ENCODE assay signal across 13 cellular contexts in genomic region chr13:26017932-26018690, GRCh38. TPM values are rescaled to one million over a fixed set of nuclear protein-coding genes. Genes with fewer than 3 reads are reported as not detected.
DNase-seq lines count a peak whose midpoint lies in the region; ATAC-seq and TF ChIP-seq lines count a peak whose summit lies in the region.
"Had no signal": no experiment of that assay in that cellular context is flagged by ENCODE, and none has a peak within 500 bp of the region (broad histone marks: within the 10 kb centered on the region; RNA-seq: fewer than 3 reads in every experiment).

No MANE protein-coding gene starts in this region.

- no peak overlapping the region for H2AFZ ChIP-seq in neuronal stem cell (ENCODE audit: low read length)

- DNase-seq in CD8-positive, alpha-beta T cell, result no peak
- DNase-seq in M059J (ENCODE audit: low read depth), result peak; percentile 61
- no peak for DNase-seq in dorsolateral prefrontal cortex
- DNase-seq in neuronal stem cell (ENCODE audit: low spot score), result no peak
- no peak for DNase-seq in esophagus muscularis mucosa (ENCODE audit: extremely low spot score)
- DNase-seq in Ammon's horn (ENCODE audit: low spot score), result no peak
- no peak for DNase-seq in GDM1 (lab: John Stamatoyannopoulos, UW)
- DNase-seq: NCI-H1048 had no signal

- H2BK12ac ChIP-seq in neuronal stem cell (ENCODE audit: low read length), result peak overlapping the region; percentile 36

- no peak overlapping the region for H3K9ac ChIP-seq in neuronal stem cell (ENCODE audit: low read depth, low read length, poor library complexity)

- peak overlapping the region; percentile 26 for H2BK120ac ChIP-seq in neuronal stem cell (ENCODE audit: low read depth, low read length)

- no peak overlapping the region for H2BK5ac ChIP-seq in neuronal stem cell (ENCODE audit: low read length)

- H3K27me3 Mint-ChIP-seq in CD8-positive, alpha-beta T cell (ENCODE audit: low read depth), result no peaks in the 10 kb centered on the region

- H4K91ac ChIP-seq in neuronal stem cell (ENCODE audit: low read depth, low read length, poor library complexity), result no peak overlapping the region

- H3K4me3 ChIP-seq in CD8-positive, alpha-beta T cell (ENCODE audit: low read depth, low read length), result no peak overlapping the region
- H3K4me3 ChIP-seq in dorsolateral prefrontal cortex (no peak overlapping the region), neuronal stem cell (ENCODE audit: low read length in 2 of 2) (no peak overlapping the region), esophagus muscularis mucosa (no peak overlapping the region)
- H3K4me3 ChIP-seq: prostate gland, SK-N-MC had no signal

- H3K4me1 ChIP-seq in CD8-positive, alpha-beta T cell (ENCODE audit: insufficient read depth, low read length), result peaks cover 18% of the 10 kb centered on the region
- peaks cover 0 to 9% of the 10 kb centered on the region in 2 donors for H3K4me1 ChIP-seq in neuronal stem cell (ENCODE audit: control insufficient read depth in 2 of 2, insufficient read depth in 1 of 2, low read depth in 1 of 2, low read length in 2 of 2)
- peaks cover 0 to 9% (median 3%) of the 10 kb centered on the region in 4 donors for H3K4me1 ChIP-seq in esophagus muscularis mucosa

- no peak overlapping the region for H3K4me3 Mint-ChIP-seq in CD8-positive, alpha-beta T cell
- H3K4me3 Mint-ChIP-seq: WTC11 had no signal

- peak overlapping the region; percentile 33 for H2BK15ac ChIP-seq in neuronal stem cell (ENCODE audit: low read length)

- peaks cover 13% of the 10 kb centered on the region for H3K36me3 ChIP-seq in CD8-positive, alpha-beta T cell (ENCODE audit: insufficient read depth, low read length)
- H3K36me3 ChIP-seq in neuronal stem cell (replicated peaks in 1 of 2; ENCODE audit: control insufficient read depth in 2 of 2, insufficient read depth in 2 of 2, low read length in 2 of 2), result no peaks in the 10 kb centered on the region
- H3K36me3 ChIP-seq in esophagus muscularis mucosa, result no peaks in the 10 kb centered on the region
- H3K36me3 ChIP-seq: prostate gland had no signal

- peak overlapping the region; percentile 21 for H3K27ac ChIP-seq in CD8-positive, alpha-beta T cell (ENCODE audit: low read depth, low read length)
- peak overlapping the region in 50 of 59 donors; percentile 19 to 88 (median 76) for H3K27ac ChIP-seq in dorsolateral prefrontal cortex
- H3K27ac ChIP-seq in neuronal stem cell (replicated peaks; ENCODE audit: low read length), result no peak overlapping the region
- H3K27ac ChIP-seq in esophagus muscularis mucosa (replicated peaks in 1 of 4), result no peak overlapping the region
- H3K27ac ChIP-seq: prostate gland, SK-N-MC had no signal

- no peak overlapping the region for H3K23ac ChIP-seq in neuronal stem cell (ENCODE audit: low read depth, low read length, poor library complexity)

- peak overlapping the region; percentile 57 for H3K18ac ChIP-seq in neuronal stem cell (ENCODE audit: low read length)

- peak overlapping the region; percentile 96 for H3K27ac Mint-ChIP-seq in CD8-positive, alpha-beta T cell
- H3K27ac Mint-ChIP-seq: WTC11 had no signal

- H4K8ac ChIP-seq in neuronal stem cell (ENCODE audit: low read depth, low read length), result no peak overlapping the region

- no peak overlapping the region for H3K14ac ChIP-seq in neuronal stem cell (ENCODE audit: low read length)

- POLR2A ChIA-PET in CD8-positive, alpha-beta T cell (lab: Charles Lee), result interaction anchor here (0.8 to 1.2 kb wide), 2 partner anchors 11 to 36 kb away, joined by 3 read pairs; no protein-coding TSS in a partner anchor

- peak overlapping the region; percentile 20 for H2AK5ac ChIP-seq in neuronal stem cell (ENCODE audit: low read depth, low read length)

- no peaks in the 10 kb centered on the region for H3K79me1 ChIP-seq in neuronal stem cell (ENCODE audit: low read depth, low read length)

- H3K9me3 Mint-ChIP-seq in CD8-positive, alpha-beta T cell, result no peaks in the 10 kb centered on the region
- H3K9me3 Mint-ChIP-seq: WTC11 had no signal

- H3K9me3 ChIP-seq in CD8-positive, alpha-beta T cell (ENCODE audit: low read length), result no peaks in the 10 kb centered on the region
- H3K9me3 ChIP-seq in neuronal stem cell (replicated peaks in 1 of 2; ENCODE audit: control insufficient read depth in 2 of 2, insufficient read depth in 1 of 2, low read depth in 1 of 2, low read length in 2 of 2) (no peaks in the 10 kb centered on the region), esophagus muscularis mucosa (no peaks in the 10 kb centered on the region)
- H3K9me3 ChIP-seq: prostate gland had no signal

- no peak overlapping the region for H3K4ac ChIP-seq in neuronal stem cell (ENCODE audit: low read length)

- no peak for TF ChIP-seq CTCF in CD8-positive, alpha-beta T cell (IDR thresholded peaks at IDR 0.05)
- TF ChIP-seq CTCF in dorsolateral prefrontal cortex (IDR thresholded peaks at IDR 0.05 in 54 of 56, conservative IDR thresholded peaks at IDR 0.05 in 2 of 56; ENCODE audit: low read depth in 1 of 56, partially characterized antibody in 56 of 56) (no peak), esophagus muscularis mucosa (IDR thresholded peaks at IDR 0.05) (no peak)

- CTCF ChIA-PET in CD8-positive, alpha-beta T cell (lab: Charles Lee), result interaction anchor here (0.9 to 1.1 kb wide), 2 partner anchors 25 to 34 kb away, joined by 3 read pairs; no protein-coding TSS in a partner anchor

- WGBS in neuronal stem cell (ENCODE audit: extremely low coverage in 2 of 2, insufficient read length in 2 of 2, insufficient replicate concordance in 1 of 2), 2 donors, result no CpG with 5 or more reads among the region's 6 CpGs
- 78% methylated on average over 6 of the region's 6 CpGs for WGBS in esophagus muscularis mucosa

- TF ChIP-seq EP300 in esophagus muscularis mucosa (IDR thresholded peaks at IDR 0.05), result no peak

- ATAC-seq in CD8-positive, alpha-beta T cell, result no peak
- ATAC-seq in HG02852 (IDR thresholded peaks at IDR 0.05; ENCODE audit: unreplicated experiment), result no peak
- ATAC-seq: WTC11 had no signal

- H3K4me1 Mint-ChIP-seq in CD8-positive, alpha-beta T cell (ENCODE audit: low read depth), result peaks cover 49% of the 10 kb centered on the region

- H3K27me3 ChIP-seq in CD8-positive, alpha-beta T cell (ENCODE audit: insufficient read depth, low read length), result no peaks in the 10 kb centered on the region
- H3K27me3 ChIP-seq in dorsolateral prefrontal cortex (no peaks in the 10 kb centered on the region), neuronal stem cell (ENCODE audit: control insufficient read depth in 3 of 3, insufficient read depth in 3 of 3, low read depth in 1 of 3, low read length in 3 of 3) (peaks cover 0 to 35% (median 0%) of the 10 kb centered on the region in 3 experiments), esophagus muscularis mucosa (peaks cover 0 to 7% (median 0%) of the 10 kb centered on the region in 4 donors)

- H3K36me3 Mint-ChIP-seq in CD8-positive, alpha-beta T cell, result peaks cover 27% of the 10 kb centered on the region
- H3K36me3 Mint-ChIP-seq: WTC11 had no signal

- intact Hi-C loops in CD8-positive, alpha-beta T cell (cut with DNase I, micrococcal nuclease), result loop anchor here in 1 of 2 experiments (10.0 kb wide), 1 partner anchor 1427 kb away; no protein-coding TSS in a partner anchor
- intact Hi-C loops in dorsolateral prefrontal cortex (cut with DNase I) (no loop called here), esophagus muscularis mucosa (cut with DNase I) (no loop called here)

- H3K4me2 ChIP-seq in neuronal stem cell (ENCODE audit: insufficient read depth, low read length, poor library complexity, severe bottlenecking), result no peak overlapping the region

- no peak for TF ChIP-seq POLR2A in esophagus muscularis mucosa (IDR thresholded peaks at IDR 0.05; ENCODE audit: low read depth)

RNA-seq across cellular contexts. Expression of gene SHISA2, which starts 33.7 kb away (rescaled TPM):
- total RNA-seq in CD8-positive, alpha-beta T cell, result 1 to 10 TPM; 6.4 to 6.8 TPM
- 0.44 TPM in 1 of 2 replicates, not detected in the other for total RNA-seq in M059J (2014; rRNA removed; shearing (Covaris generic))
- total RNA-seq in dorsolateral prefrontal cortex (1 to 10 TPM in 89 of 120 experiments, under 1 TPM in 31; 0.18 to 7.1 (median 1.4) TPM), esophagus muscularis mucosa (under 1 TPM in 3 of 4 donors, not detected in 1; 0.78 to 0.98 (median 0.83) TPM)
- polyA plus RNA-seq in neuronal stem cell (2013, experiment 1 of 2), result 77.7 TPM
- polyA plus RNA-seq in neuronal stem cell (2013, experiment 2 of 2), result 77.2 TPM
- total RNA-seq: fibroblast of villous mesenchyme had no signal

Comparison
In these comparisons a context has a peak if more than half of its experiments do, and no peak if none do; other contexts are left out.
1. H3K27ac ChIP-seq: peak in CD8-positive, alpha-beta T cell (single experiment) and dorsolateral prefrontal cortex (50 of 59); none in neuronal stem cell (single experiment) and esophagus muscularis mucosa (0 of 4).